Comparison of ENCODE assay signal across 23 cellular contexts in genomic region chr19:6453951-6454565, GRCh38. TPM values are rescaled to one million over a fixed set of nuclear protein-coding genes. Genes with fewer than 3 reads are reported as not detected.
DNase-seq lines count a peak whose midpoint lies in the region; ATAC-seq, FAIRE-seq and TF ChIP-seq lines count a peak whose summit lies in the region.
"Had no signal": no experiment of that assay in that cellular context is flagged by ENCODE, and none has a peak within 500 bp of the region (broad histone marks: within the 10 kb centered on the region; RNA-seq: fewer than 3 reads in every experiment).

No MANE protein-coding gene starts in this region.

- no peak for TF ChIP-seq RAD21 in GM12878 (IDR thresholded peaks at IDR 0.05; ENCODE audit: insufficient read depth, low read depth, low read length)

- no peak for FAIRE-seq in GM12878 (lab: Jason Lieb, UNC)
- FAIRE-seq: GM12892, GM19239 had no signal

- H3K27ac ChIP-seq in GM12878 (ENCODE audit: control insufficient read depth, insufficient read depth), result no peak overlapping the region
- H3K27ac ChIP-seq in osteoblast (ENCODE audit: low read depth, low read length), result no peak overlapping the region
- no peak overlapping the region for H3K27ac ChIP-seq in uterus
- H3K27ac ChIP-seq in hepatocyte, result no peak overlapping the region

- H3K4me1 ChIP-seq in GM12878 (ENCODE audit: control insufficient read depth, insufficient read depth, low read length), result peaks cover 10% of the 10 kb centered on the region
- H3K4me1 ChIP-seq in osteoblast (ENCODE audit: insufficient read depth, low read length), result no peaks in the 10 kb centered on the region
- no peaks in the 10 kb centered on the region for H3K4me1 ChIP-seq in uterus
- peaks cover 6% of the 10 kb centered on the region for H3K4me1 ChIP-seq in hepatocyte (ENCODE audit: insufficient read depth)

- no peak overlapping the region for H2AFZ ChIP-seq in GM12878 (ENCODE audit: control insufficient read depth, low read depth, low read length)
- H2AFZ ChIP-seq in osteoblast (ENCODE audit: low read length), result no peak overlapping the region
- no peak overlapping the region for H2AFZ ChIP-seq in hepatocyte
- H2AFZ ChIP-seq: GM23338 had no signal

- peak; percentile 10 for DNase-seq in NB4 (ENCODE audit: low read depth)
- no peak for DNase-seq in GM12878 (ENCODE audit: low read depth, low spot score)
- peak; percentile 38 for DNase-seq in osteoblast (ENCODE audit: insufficient read length, low spot score, missing footprints)
- no peak for DNase-seq in NCI-H146 (lab: John Stamatoyannopoulos, UW)
- no peak for DNase-seq in uterus
- DNase-seq in hepatocyte (ENCODE audit: low spot score), result no peak
- DNase-seq: C1 segment of cervical spinal cord; Calu3; CD4-positive, alpha-beta memory T cell; COR-L47; DMS53; DMS79 treated with DMSO at 0.1 percent for 48 hours; GF-D8 had no signal

- TF ChIP-seq EP300 in GM12878 (IDR thresholded peaks at IDR 0.05; ENCODE audit: borderline replicate concordance in 1 of 2, control insufficient read depth in 1 of 2, low read depth in 2 of 2, low read length in 2 of 2), result no peak

- TF ChIP-seq POLR2A in NB4 (IDR thresholded peaks at IDR 0.05; ENCODE audit: extremely low read depth, insufficient read length) (no peak), GM12878 (IDR thresholded peaks at IDR 0.05; ENCODE audit: low read depth, low read length) (no peak), uterus (IDR thresholded peaks at IDR 0.05) (no peak)

- no peak for ATAC-seq in GM12878
- ATAC-seq: GM23338 had no signal

- peaks cover 10 to 27% of the 10 kb centered on the region in 2 experiments; a peak in 3 of 4 replicates for H3K36me3 ChIP-seq in GM12878 (ENCODE audit: control insufficient read depth in 2 of 2, insufficient read depth in 2 of 2, low read length in 1 of 2)
- peaks cover 2% of the 10 kb centered on the region for H3K36me3 ChIP-seq in osteoblast (ENCODE audit: insufficient read depth, low read length)
- no peaks in the 10 kb centered on the region for H3K36me3 ChIP-seq in uterus
- no peaks in the 10 kb centered on the region for H3K36me3 ChIP-seq in hepatocyte (replicated peaks; ENCODE audit: insufficient read depth, low read depth)

- POLR2A ChIA-PET in GM12878 (lab: Charles Lee), result no interaction called here

- BruUV-seq in GM12878 (replicated peaks; lab: Mats Ljungman, UMichigan), result no TSS peak

- SMC1A ChIA-PET in GM12878 (lab: Charles Lee; ENCODE audit: uncharacterized antibody, unreplicated experiment), result no interaction called here

- intact Hi-C loops in GM12878 (cut with micrococcal nuclease; ENCODE audit: unreplicated experiment) (no loop called here), uterus (cut with DNase I; ENCODE audit: low total_unique reads) (no loop called here)

- WGBS in GM12878 (ENCODE audit: insufficient coverage, insufficient replicate concordance, low lambda C conversion rate, missing lambda C conversion rate), result 95% methylated on average over 11 of the region's 11 CpGs
- WGBS in hepatocyte (ENCODE audit: low lambda C conversion rate, missing lambda C conversion rate), result 99% methylated on average over 11 of the region's 11 CpGs

- H3K79me2 ChIP-seq in GM12878 (ENCODE audit: control insufficient read depth, insufficient read depth, low read length), result peaks cover 14% of the 10 kb centered on the region
- no peaks in the 10 kb centered on the region for H3K79me2 ChIP-seq in osteoblast (ENCODE audit: insufficient read depth, low read length)
- peaks cover 5% of the 10 kb centered on the region for H3K79me2 ChIP-seq in hepatocyte

- H3K27me3 ChIP-seq in GM12878 (replicated peaks in 1 of 2; ENCODE audit: control insufficient read depth in 2 of 2, insufficient read depth in 2 of 2, low read length in 1 of 2) (no peaks in the 10 kb centered on the region), osteoblast (ENCODE audit: insufficient read depth, low read length) (no peaks in the 10 kb centered on the region), uterus (no peaks in the 10 kb centered on the region), hepatocyte (no peaks in the 10 kb centered on the region)

- CTCF ChIA-PET in GM12878 (lab: Yijun Ruan, JAX), result no interaction called here

- in situ Hi-C loops in GM12878 (cut with MboI), result no loop called here

- H3K4me2 ChIP-seq in GM12878 (ENCODE audit: control insufficient read depth, insufficient read depth) (no peak overlapping the region), osteoblast (ENCODE audit: insufficient read depth, low read length) (no peak overlapping the region), hepatocyte (no peak overlapping the region)
- H3K4me2 ChIP-seq: GM23338 had no signal

- TF ChIP-seq CTCF in NB4 (IDR thresholded peaks at IDR 0.05; ENCODE audit: low read depth, low read length), result no peak
- no peak for TF ChIP-seq CTCF in GM12878 (IDR thresholded peaks at IDR 0.05 in 2 of 3, conservative IDR thresholded peaks at IDR 0.05 in 1 of 3; ENCODE audit: control insufficient read depth in 2 of 3, extremely low read depth in 1 of 3, insufficient read depth in 1 of 3, low read depth in 3 of 3, low read length in 3 of 3)
- no peak for TF ChIP-seq CTCF in osteoblast (IDR thresholded peaks at IDR 0.05; ENCODE audit: extremely low read depth, low read depth, low read length)
- TF ChIP-seq CTCF in uterus (IDR thresholded peaks at IDR 0.05), result no peak
- no peak for TF ChIP-seq CTCF in hepatocyte (IDR thresholded peaks at IDR 0.05; ENCODE audit: poor library complexity)

- no peak overlapping the region for H3K9ac ChIP-seq in GM12878 (ENCODE audit: control insufficient read depth, insufficient read depth, low read length)

- no peaks in the 10 kb centered on the region for H3K9me2 ChIP-seq in hepatocyte (replicated peaks; ENCODE audit: insufficient read depth)

- H4K20me1 ChIP-seq in GM12878 (ENCODE audit: control insufficient read depth, insufficient read depth) (no peaks in the 10 kb centered on the region), osteoblast (ENCODE audit: insufficient read depth, low read length) (no peaks in the 10 kb centered on the region), hepatocyte (ENCODE audit: insufficient read depth, poor library complexity, severe bottlenecking) (no peaks in the 10 kb centered on the region)

- RAD21 ChIA-PET in GM12878 (lab: Charles Lee; ENCODE audit: unreplicated experiment), result no interaction called here

- H3K4me3 ChIP-seq in NB4 (ENCODE audit: low read depth, low read length) (no peak overlapping the region), GM12878 (no peak overlapping the region), osteoblast (ENCODE audit: insufficient read depth, low read length) (no peak overlapping the region), uterus (no peak overlapping the region), hepatocyte (no peak overlapping the region)
- H3K4me3 ChIP-seq: GM23338, HAP-1 had no signal

- H3K9me3 ChIP-seq in GM12878 (replicated peaks; ENCODE audit: control insufficient read depth, insufficient read depth, low read length), result peaks cover 17% of the 10 kb centered on the region; the same call in 2 of the 3 replicates
- peaks cover 2% of the 10 kb centered on the region for H3K9me3 ChIP-seq in osteoblast (ENCODE audit: low read depth, low read length)
- peaks cover 0 to 7% of the 10 kb centered on the region in 2 donors for H3K9me3 ChIP-seq in uterus
- no peaks in the 10 kb centered on the region for H3K9me3 ChIP-seq in hepatocyte (ENCODE audit: low read depth)

RNA-seq across cellular contexts. Expression of gene SLC25A23, which starts 5.5 kb away (rescaled TPM):
- total RNA-seq in GM12878 (2013; cell fraction: nucleolus; rRNA removed), result 27.8 and 31.7 TPM in 2 replicates
- total RNA-seq in GM12878 (2014; rRNA removed), result 51.9 and 66.4 TPM in 2 replicates
- 35.4 and 36.2 TPM in 2 replicates for total RNA-seq in GM12878 (2014; rRNA removed; fragmentation: Illumina TruSeq; extraction: Trizol)
- total RNA-seq in GM12878 (2021), result 85.8 and 97.2 TPM in 2 replicates
- polyA plus RNA-seq in GM12878 (2011; ENCODE audit: low read depth), result 27.3 TPM
- 16.6 and 25.6 TPM in 2 replicates for polyA plus RNA-seq in GM12878 (2011; rRNA removed)
- polyA plus RNA-seq in GM12878 (2011; cell fraction: cytosol; rRNA removed), result 43.6 and 47.6 TPM in 2 replicates
- 42.9 and 54.9 TPM in 2 replicates for polyA plus RNA-seq in GM12878 (2011; cell fraction: nucleus; rRNA removed)
- 47.9 and 65.2 TPM in 2 replicates for polyA plus RNA-seq in GM12878 (2012)
- 60.7 and 70.2 TPM in 2 replicates for polyA plus RNA-seq in GM12878 (2014; fragmentation: Illumina TruSeq; extraction: Trizol)
- polyA plus RNA-seq in GM12878 (2014; fragmentation: Nextera tagmentation; extraction: Ambion mirVana), result 10 to 100 TPM; 10.2 to 13.6 TPM
- 79.5 and 83.1 TPM in 2 replicates for polyA plus RNA-seq in GM12878 (2014; rRNA removed)
- polyA plus RNA-seq in GM12878 (2016; fragmentation: Nextera tagmentation; extraction: Ambion mirVana), result 10 to 100 TPM; 42.7 to 57.4 TPM
- 25.0 and 39.9 TPM in 2 replicates for polyA minus RNA-seq in GM12878 (2011; rRNA and poly(A)+ RNA removed)
- 29.4 and 41.7 TPM in 2 replicates for polyA minus RNA-seq in GM12878 (2011; cell fraction: cytosol; rRNA and poly(A)+ RNA removed)
- 14.1 and 15.5 TPM in 2 replicates for polyA minus RNA-seq in GM12878 (2011; cell fraction: nucleus; rRNA and poly(A)+ RNA removed)
- 22.8 and 23.6 TPM in 2 replicates for total RNA-seq in osteoblast
- 10 to 100 TPM; 13.8 to 69.1 (median 36.5) TPM for total RNA-seq in uterus
- total RNA-seq in hepatocyte, result 48.8 and 56.6 TPM in 2 replicates
- 59.0 and 61.3 TPM in 2 replicates for polyA plus RNA-seq in hepatocyte

RNA-seq across cellular contexts. Expression of gene CRB3, which starts 10.0 kb away (rescaled TPM):
- 0.58 and 0.73 TPM in 2 replicates for total RNA-seq in GM12878 (2013; cell fraction: nucleolus; rRNA removed)
- total RNA-seq in GM12878 (2014; rRNA removed) (0.82 and 1.6 TPM in 2 replicates), GM12878 (2014; rRNA removed; fragmentation: Illumina TruSeq; extraction: Trizol) (0.18 TPM in 1 of 2 replicates, not detected in the other), GM12878 (2021) (0.43 and 1.4 TPM in 2 replicates), osteoblast (not detected in 2 replicates), uterus (10 to 100 TPM in 1 of 4 donors, not detected in 3; 10.2 TPM), hepatocyte (71.4 and 75.5 TPM in 2 replicates)
- polyA plus RNA-seq in GM12878 (2011; ENCODE audit: low read depth), result 0.47 TPM
- polyA plus RNA-seq in GM12878 (2011; rRNA removed) (0.56 and 0.98 TPM in 2 replicates), GM12878 (2014; fragmentation: Illumina TruSeq; extraction: Trizol) (0.41 TPM in 1 of 2 replicates, not detected in the other), GM12878 (2014; fragmentation: Nextera tagmentation; extraction: Ambion mirVana) (under 1 TPM in 1 of 2 experiments, not detected in 1; 0.11 TPM), GM12878 (2014; rRNA removed) (0.97 and 1.2 TPM in 2 replicates), GM12878 (2016; fragmentation: Nextera tagmentation; extraction: Ambion mirVana) (1 to 10 TPM; 1.1 to 1.9 TPM), hepatocyte (42.5 and 48.9 TPM in 2 replicates)
- polyA plus RNA-seq in GM12878 (2011; cell fraction: cytosol; rRNA removed), result 1.5 and 3.4 TPM in 2 replicates
- polyA plus RNA-seq in GM12878 (2011; cell fraction: nucleus; rRNA removed), result 4.0 and 5.0 TPM in 2 replicates
- 0.53 and 1.4 TPM in 2 replicates for polyA plus RNA-seq in GM12878 (2012)
- 0.37 and 1.4 TPM in 2 replicates for polyA minus RNA-seq in GM12878 (2011; rRNA and poly(A)+ RNA removed)
- polyA minus RNA-seq in GM12878 (2011; cell fraction: cytosol; rRNA and poly(A)+ RNA removed), result 3.2 TPM in 1 of 2 replicates, not detected in the other
- polyA minus RNA-seq in GM12878 (2011; cell fraction: nucleus; rRNA and poly(A)+ RNA removed), result 0.24 and 2.7 TPM in 2 replicates
- total RNA-seq: A172, A673, Daoy, G401, H4 had no signal
- polyA plus RNA-seq: BJ had no signal

RNA-seq across cellular contexts. Expression of gene SLC25A41, which starts 20.5 kb away (rescaled TPM):
- 0.37 and 0.75 TPM in 2 replicates for total RNA-seq in GM12878 (2013; cell fraction: nucleolus; rRNA removed)
- total RNA-seq in GM12878 (2014; rRNA removed), result 0.23 and 0.27 TPM in 2 replicates
- 0.49 and 0.55 TPM in 2 replicates for total RNA-seq in GM12878 (2014; rRNA removed; fragmentation: Illumina TruSeq; extraction: Trizol)
- total RNA-seq in GM12878 (2021), result 1.0 and 1.2 TPM in 2 replicates
- 0.58 TPM for polyA plus RNA-seq in GM12878 (2011; ENCODE audit: low read depth)
- 0.45 and 0.99 TPM in 2 replicates for polyA plus RNA-seq in GM12878 (2011; rRNA removed)
- 1.3 and 2.2 TPM in 2 replicates for polyA plus RNA-seq in GM12878 (2011; cell fraction: cytosol; rRNA removed)
- polyA plus RNA-seq in GM12878 (2011; cell fraction: nucleus; rRNA removed), result 3.5 and 3.9 TPM in 2 replicates
- polyA plus RNA-seq in GM12878 (2012), result 1.3 and 1.4 TPM in 2 replicates
- 0.24 TPM in 1 of 2 replicates, not detected in the other for polyA plus RNA-seq in GM12878 (2014; fragmentation: Illumina TruSeq; extraction: Trizol)
- not detected for polyA plus RNA-seq in GM12878 (2014; fragmentation: Nextera tagmentation; extraction: Ambion mirVana)
- polyA plus RNA-seq in GM12878 (2014; rRNA removed), result 0.73 and 1.4 TPM in 2 replicates
- under 1 TPM; 0.30 to 0.37 TPM for polyA plus RNA-seq in GM12878 (2016; fragmentation: Nextera tagmentation; extraction: Ambion mirVana)
- 0.51 and 0.62 TPM in 2 replicates for polyA minus RNA-seq in GM12878 (2011; rRNA and poly(A)+ RNA removed)
- not detected in 2 replicates for polyA minus RNA-seq in GM12878 (2011; cell fraction: cytosol; rRNA and poly(A)+ RNA removed)
- 0.38 TPM in 1 of 2 replicates, not detected in the other for polyA minus RNA-seq in GM12878 (2011; cell fraction: nucleus; rRNA and poly(A)+ RNA removed)
- not detected in 2 replicates for total RNA-seq in osteoblast
- under 1 TPM in 1 of 4 donors, not detected in 3; 0.52 TPM for total RNA-seq in uterus
- 0.16 and 0.27 TPM in 2 replicates for total RNA-seq in hepatocyte
- 0.50 TPM in 1 of 2 replicates, not detected in the other for polyA plus RNA-seq in hepatocyte
- total RNA-seq: CD4-positive, alpha-beta memory T cell; Daoy; H4 had no signal
- polyA plus RNA-seq: CD4-positive, alpha-beta memory T cell had no signal

RNA-seq across cellular contexts. Expression of gene DENND1C, which starts 27.5 kb away (rescaled TPM):
- 36.0 and 43.4 TPM in 2 replicates for total RNA-seq in GM12878 (2013; cell fraction: nucleolus; rRNA removed)
- total RNA-seq in GM12878 (2014; rRNA removed) (16.4 and 24.5 TPM in 2 replicates), GM12878 (2014; rRNA removed; fragmentation: Illumina TruSeq; extraction: Trizol) (10.9 and 11.5 TPM in 2 replicates), GM12878 (2021) (50.5 and 54.3 TPM in 2 replicates), osteoblast (not detected in 2 replicates), uterus (1 to 10 TPM in 2 of 4 donors, not detected in 2; 1.4 to 2.1 TPM), hepatocyte (0.48 and 1.5 TPM in 2 replicates)
- polyA plus RNA-seq in GM12878 (2011; ENCODE audit: low read depth), result 18.1 TPM
- polyA plus RNA-seq in GM12878 (2011; rRNA removed) (10.6 and 25.8 TPM in 2 replicates), GM12878 (2014; fragmentation: Illumina TruSeq; extraction: Trizol) (24.6 and 39.5 TPM in 2 replicates), GM12878 (2014; fragmentation: Nextera tagmentation; extraction: Ambion mirVana) (1 to 10 TPM; 2.4 to 2.8 TPM), GM12878 (2014; rRNA removed) (49.1 and 59.0 TPM in 2 replicates), GM12878 (2016; fragmentation: Nextera tagmentation; extraction: Ambion mirVana) (10 to 100 TPM; 45.8 to 45.9 TPM), hepatocyte (14.0 and 16.1 TPM in 2 replicates)
- polyA plus RNA-seq in GM12878 (2011; cell fraction: cytosol; rRNA removed), result 27.6 and 35.8 TPM in 2 replicates
- 98.7 and 103 TPM in 2 replicates for polyA plus RNA-seq in GM12878 (2011; cell fraction: nucleus; rRNA removed)
- 39.5 and 44.4 TPM in 2 replicates for polyA plus RNA-seq in GM12878 (2012)
- polyA minus RNA-seq in GM12878 (2011; rRNA and poly(A)+ RNA removed), result 8.0 and 18.8 TPM in 2 replicates
- 11.4 and 12.4 TPM in 2 replicates for polyA minus RNA-seq in GM12878 (2011; cell fraction: cytosol; rRNA and poly(A)+ RNA removed)
- 18.0 and 30.9 TPM in 2 replicates for polyA minus RNA-seq in GM12878 (2011; cell fraction: nucleus; rRNA and poly(A)+ RNA removed)
- total RNA-seq: A172, Calu3, Daoy, G401 had no signal

RNA-seq across cellular contexts. Expression of gene KHSRP, which starts 29.4 kb away (rescaled TPM):
- total RNA-seq in GM12878 (2013; cell fraction: nucleolus; rRNA removed), result 69.0 and 80.4 TPM in 2 replicates
- total RNA-seq in GM12878 (2014; rRNA removed) (111 and 121 TPM in 2 replicates), GM12878 (2014; rRNA removed; fragmentation: Illumina TruSeq; extraction: Trizol) (71.8 and 79.8 TPM in 2 replicates), GM12878 (2021) (411 and 440 TPM in 2 replicates), osteoblast (89.9 and 90.5 TPM in 2 replicates), uterus (100 to 1,000 TPM in 2 of 4 donors, 10 to 100 TPM in 2; 23.5 to 259 (median 66.5) TPM), hepatocyte (94.2 and 133 TPM in 2 replicates)
- 115 TPM for polyA plus RNA-seq in GM12878 (2011; ENCODE audit: low read depth)
- polyA plus RNA-seq in GM12878 (2011; rRNA removed) (71.1 and 84.3 TPM in 2 replicates), GM12878 (2014; fragmentation: Illumina TruSeq; extraction: Trizol) (118 and 142 TPM in 2 replicates), GM12878 (2014; fragmentation: Nextera tagmentation; extraction: Ambion mirVana) (1 to 10 TPM; 4.8 to 6.4 TPM), GM12878 (2014; rRNA removed) (229 and 318 TPM in 2 replicates), GM12878 (2016; fragmentation: Nextera tagmentation; extraction: Ambion mirVana) (10 to 100 TPM; 38.5 to 40.1 TPM), hepatocyte (196 and 202 TPM in 2 replicates)
- 79.1 and 116 TPM in 2 replicates for polyA plus RNA-seq in GM12878 (2011; cell fraction: cytosol; rRNA removed)
- 175 and 222 TPM in 2 replicates for polyA plus RNA-seq in GM12878 (2011; cell fraction: nucleus; rRNA removed)
- 189 and 262 TPM in 2 replicates for polyA plus RNA-seq in GM12878 (2012)
- polyA minus RNA-seq in GM12878 (2011; rRNA and poly(A)+ RNA removed), result 101 and 116 TPM in 2 replicates
- polyA minus RNA-seq in GM12878 (2011; cell fraction: cytosol; rRNA and poly(A)+ RNA removed), result 104 and 123 TPM in 2 replicates
- 61.7 and 95.5 TPM in 2 replicates for polyA minus RNA-seq in GM12878 (2011; cell fraction: nucleus; rRNA and poly(A)+ RNA removed)

Comparison
In these comparisons a context has a peak if more than half of its experiments do, and no peak if none do; other contexts are left out.
1. DNase-seq: peak in NB4 (single experiment) and osteoblast (single experiment); none in GM12878 (single experiment), NCI-H146 (single experiment), uterus (0 of 2) and hepatocyte (single experiment).